ENCODE assay signal across 8 cellular contexts in genomic region chr17:68461122-68461539, GRCh38. TPM values are rescaled to one million over a fixed set of nuclear protein-coding genes. Genes with fewer than 3 reads are reported as not detected.
A peak's percentile ranks its signal among the peaks of the same experiment; 100 is the strongest.
DNase-seq lines count a peak whose midpoint lies in the region; ATAC-seq, FAIRE-seq and TF ChIP-seq lines count a peak whose summit lies in the region.

No MANE protein-coding gene starts in this region.

- peaks cover 7% of the 10 kb centered on the region; the same call in 1 of the 2 replicates for H3K79me2 ChIP-seq in GM12878 (ENCODE audit: control insufficient read depth, insufficient read depth, low read length)

- peak overlapping the region; percentile 81 for H3K4me2 ChIP-seq in GM12878 (ENCODE audit: control insufficient read depth, insufficient read depth)

- DNase-seq in heart right ventricle = no peak
- DNase-seq in left ventricle myocardium superior = no peak
- DNase-seq in NCI-H460 (ENCODE audit: extremely low read depth, low read depth) = peak; percentile 53
- DNase-seq in GM12878 (ENCODE audit: low read depth, low spot score) = no peak
- DNase-seq in kidney glomerular epithelial cell (lab: John Stamatoyannopoulos, UW) = no peak
- DNase-seq in COR-L47 (lab: John Stamatoyannopoulos, UW) = no peak

- H3K36me3 ChIP-seq in heart right ventricle = no peaks in the 10 kb centered on the region
- H3K36me3 ChIP-seq in GM12878 (ENCODE audit: control insufficient read depth in 2 of 2, insufficient read depth in 2 of 2, low read length in 1 of 2) = no peaks in the 10 kb centered on the region
- no peaks in the 10 kb centered on the region for H3K36me3 ChIP-seq in subcutaneous abdominal adipose tissue (ENCODE audit: control insufficient read depth in 5 of 5, insufficient read depth in 5 of 5, low read length in 5 of 5)

- H3K27me3 ChIP-seq in heart right ventricle = no peaks in the 10 kb centered on the region
- H3K27me3 ChIP-seq in GM12878 (replicated peaks in 1 of 2; ENCODE audit: control insufficient read depth in 2 of 2, insufficient read depth in 2 of 2, low read length in 1 of 2) = no peaks in the 10 kb centered on the region
- no peaks in the 10 kb centered on the region for H3K27me3 ChIP-seq in subcutaneous abdominal adipose tissue (ENCODE audit: control insufficient read depth in 5 of 5, insufficient read depth in 4 of 5, low read length in 5 of 5)

- 87 to 89% methylated on average over 1 of the region's 1 CpG for WGBS in heart right ventricle, 2 donors
- WGBS in GM12878 (ENCODE audit: insufficient coverage, insufficient replicate concordance, low lambda C conversion rate, missing lambda C conversion rate) = 88% methylated on average over 1 of the region's 1 CpG

- TF ChIP-seq EP300 in GM12878 (IDR thresholded peaks at IDR 0.05; ENCODE audit: borderline replicate concordance in 1 of 2, control insufficient read depth in 1 of 2, low read depth in 2 of 2, low read length in 2 of 2) = no peak

- CTCF ChIA-PET in GM12878 (lab: Yijun Ruan, JAX) = interaction anchor here (0.6 to 10.9 kb wide), 15 partner anchors 10 to 610 kb away, joined by 3 to 222 read pairs (median 6); partner anchors contain the start of gene ARSG

- H3K4me3 ChIP-seq in heart right ventricle (no peak overlapping the region), GM12878 (peak overlapping the region; percentile 27; the same call in 1 of the 2 replicates), subcutaneous abdominal adipose tissue (ENCODE audit: low read depth in 1 of 5, low read length in 5 of 5) (no peak overlapping the region)

- in situ Hi-C loops in GM12878 (cut with MboI) = loop anchor here (10.0 kb wide), 1 partner anchor 496 kb away; no protein-coding TSS in a partner anchor

- no peak for TF ChIP-seq RAD21 in GM12878 (IDR thresholded peaks at IDR 0.05; ENCODE audit: insufficient read depth, low read depth, low read length)

- POLR2A ChIA-PET in GM12878 (lab: Charles Lee) = interaction anchor here (1.0 to 5.6 kb wide), 9 partner anchors 23 to 280 kb away, joined by 3 to 55 read pairs (median 7); partner anchors contain the start of genes AMZ2, ARSG and SLC16A6

- ATAC-seq in heart right ventricle = no peak
- ATAC-seq in left ventricle myocardium superior = no peak
- peak; percentile 8 for ATAC-seq in GM12878
- no peak for ATAC-seq in HG02759 (IDR thresholded peaks at IDR 0.05; ENCODE audit: unreplicated experiment)

- no peak overlapping the region for H3K9ac ChIP-seq in GM12878 (ENCODE audit: control insufficient read depth, insufficient read depth, low read length)
- no peak overlapping the region for H3K9ac ChIP-seq in subcutaneous abdominal adipose tissue (ENCODE audit: low read length in 5 of 5)

- intact Hi-C loops in heart right ventricle (cut with DNase I) = loop anchor here in 8 of 10 donors (5.0 to 10.0 kb wide), 9 partner anchors 134 to 496 kb away; no protein-coding TSS in a partner anchor
- intact Hi-C loops in left ventricle myocardium superior (cut with micrococcal nuclease) = loop anchor here (5.0 to 10.0 kb wide), 2 partner anchors 54 to 289 kb away; partner anchors contain the start of gene PRKAR1A
- intact Hi-C loops in GM12878 (cut with micrococcal nuclease; ENCODE audit: unreplicated experiment) = loop anchor here (5.0 to 10.0 kb wide), 3 partner anchors 259 to 496 kb away; no protein-coding TSS in a partner anchor

- H4K20me1 ChIP-seq in GM12878 (ENCODE audit: control insufficient read depth, insufficient read depth) = no peaks in the 10 kb centered on the region

- no peak for FAIRE-seq in GM12878 (lab: Jason Lieb, UNC)

- no peak overlapping the region; the same call in 1 of the 2 replicates for H2AFZ ChIP-seq in GM12878 (ENCODE audit: control insufficient read depth, low read depth, low read length)

- no peaks in the 10 kb centered on the region for H3K9me3 ChIP-seq in heart right ventricle
- no peaks in the 10 kb centered on the region for H3K9me3 ChIP-seq in GM12878 (replicated peaks; ENCODE audit: control insufficient read depth, insufficient read depth, low read length)
- H3K9me3 ChIP-seq in subcutaneous abdominal adipose tissue (ENCODE audit: control insufficient read depth in 5 of 5, low read length in 5 of 5) = no peaks in the 10 kb centered on the region

- TSS peak; percentile 43 for BruUV-seq in GM12878 (replicated peaks; lab: Mats Ljungman, UMichigan)

- TF ChIP-seq POLR2A in GM12878 (IDR thresholded peaks at IDR 0.05; ENCODE audit: low read depth, low read length) = no peak

- H3K4me1 ChIP-seq in heart right ventricle (peaks cover 0 to 60% (median 33%) of the 10 kb centered on the region in 9 donors), GM12878 (ENCODE audit: control insufficient read depth, insufficient read depth, low read length) (peaks cover 41% of the 10 kb centered on the region), subcutaneous abdominal adipose tissue (ENCODE audit: control insufficient read depth in 5 of 5, insufficient read depth in 5 of 5, low read length in 5 of 5) (peaks cover 3 to 37% (median 37%) of the 10 kb centered on the region in 5 donors)

- RAD21 ChIA-PET in GM12878 (lab: Charles Lee; ENCODE audit: unreplicated experiment) = interaction anchor here (0.5 to 14.6 kb wide), 17 partner anchors 22 to 647 kb away, joined by 3 to 157 read pairs (median 8); partner anchors contain the start of genes AMZ2, ARSG, PRKAR1A and SLC16A6

- SMC1A ChIA-PET in GM12878 (lab: Charles Lee; ENCODE audit: uncharacterized antibody, unreplicated experiment) = interaction anchor here (0.6 to 16.2 kb wide), 15 partner anchors 11 to 289 kb away, joined by 3 to 288 read pairs (median 5); partner anchors contain the start of gene SLC16A6

- TF ChIP-seq CTCF in heart right ventricle (IDR thresholded peaks at IDR 0.05) = no peak
- TF ChIP-seq CTCF in GM12878 (IDR thresholded peaks at IDR 0.05 in 2 of 3, conservative IDR thresholded peaks at IDR 0.05 in 1 of 3; ENCODE audit: control insufficient read depth in 2 of 3, extremely low read depth in 1 of 3, insufficient read depth in 1 of 3, low read depth in 3 of 3, low read length in 3 of 3) = no peak

- H3K27ac ChIP-seq in heart right ventricle = peak overlapping the region; percentile 53 to 99 (median 84)
- H3K27ac ChIP-seq in GM12878 (ENCODE audit: control insufficient read depth, insufficient read depth) = peak overlapping the region; percentile 78
- peak overlapping the region; percentile 66 for H3K27ac ChIP-seq in subcutaneous abdominal adipose tissue (ENCODE audit: low read depth, low read length)

TF ChIP-seq in GM12878, 131 proteins besides CTCF, POLR2A, EP300 and RAD21:
- TF ChIP-seq CREB1 (IDR thresholded peaks at IDR 0.05; ENCODE audit: low read depth) = 0 out of 2 replicates have a peak, but pooled peaks have one; percentile 13
- no peak for TF ChIP-seq ZNF622 (IDR thresholded peaks at IDR 0.05)
- TF ChIP-seq CEBPB (IDR thresholded peaks at IDR 0.05; ENCODE audit: borderline replicate concordance in 1 of 2, low read depth in 2 of 2, low read length in 2 of 2) = peak; percentile 35 to 82; a peak in 1 of 4 replicates

RNA-seq across cellular contexts. Expression of gene WIPI1, which starts 3.8 kb away (rescaled TPM):
- 100 to 1,000 TPM in 7 of 10 donors, 10 to 100 TPM in 3; 58.6 to 201 (median 122) TPM for total RNA-seq in heart right ventricle
- 10 to 100 TPM; 46.6 to 90.4 TPM for polyA plus RNA-seq in heart right ventricle
- total RNA-seq in left ventricle myocardium superior = 66.1 TPM
- total RNA-seq in NCI-H460 (2014; rRNA removed; shearing (Covaris generic)) = 13.8 and 18.7 TPM in 2 replicates
- polyA plus RNA-seq in NCI-H460 (2014; cell fraction: nucleus; rRNA removed) = 13.9 and 16.3 TPM in 2 replicates
- total RNA-seq in GM12878 (2013; cell fraction: nucleolus; rRNA removed) = 19.9 and 25.9 TPM in 2 replicates
- 26.9 and 35.0 TPM in 2 replicates for total RNA-seq in GM12878 (2014; rRNA removed)
- total RNA-seq in GM12878 (2014; rRNA removed; fragmentation: Illumina TruSeq; extraction: Trizol) = 25.5 and 26.8 TPM in 2 replicates
- total RNA-seq in GM12878 (2021) = 23.9 and 24.2 TPM in 2 replicates
- polyA plus RNA-seq in GM12878 (2011; ENCODE audit: low read depth) = 16.3 TPM
- polyA plus RNA-seq in GM12878 (2011; rRNA removed) = 11.1 and 11.7 TPM in 2 replicates
- 12.0 and 13.2 TPM in 2 replicates for polyA plus RNA-seq in GM12878 (2011; cell fraction: cytosol; rRNA removed)
- 10.7 and 12.1 TPM in 2 replicates for polyA plus RNA-seq in GM12878 (2011; cell fraction: nucleus; rRNA removed)
- 21.1 and 24.4 TPM in 2 replicates for polyA plus RNA-seq in GM12878 (2012)
- 28.8 and 34.6 TPM in 2 replicates for polyA plus RNA-seq in GM12878 (2014; fragmentation: Illumina TruSeq; extraction: Trizol)
- polyA plus RNA-seq in GM12878 (2014; fragmentation: Nextera tagmentation; extraction: Ambion mirVana) = 1 to 10 TPM; 6.5 to 7.1 TPM
- 26.0 and 37.7 TPM in 2 replicates for polyA plus RNA-seq in GM12878 (2014; rRNA removed)
- 10 to 100 TPM; 39.1 to 44.5 TPM for polyA plus RNA-seq in GM12878 (2016; fragmentation: Nextera tagmentation; extraction: Ambion mirVana)
- polyA minus RNA-seq in GM12878 (2011; rRNA and poly(A)+ RNA removed) = 13.0 and 14.8 TPM in 2 replicates
- polyA minus RNA-seq in GM12878 (2011; cell fraction: cytosol; rRNA and poly(A)+ RNA removed) = 3.6 and 5.4 TPM in 2 replicates
- polyA minus RNA-seq in GM12878 (2011; cell fraction: nucleus; rRNA and poly(A)+ RNA removed) = 6.2 and 8.6 TPM in 2 replicates

RNA-seq across cellular contexts. Expression of gene PRKAR1A, which starts 51.1 kb away (rescaled TPM):
- total RNA-seq in heart right ventricle = 1,000 to 10,000 TPM in 5 of 10 donors, 100 to 1,000 TPM in 5; 609 to 1,378 (median 974) TPM
- polyA plus RNA-seq in heart right ventricle = 100 to 1,000 TPM; 170 to 489 TPM
- total RNA-seq in left ventricle myocardium superior = 599 TPM
- total RNA-seq in NCI-H460 (2014; rRNA removed; shearing (Covaris generic)) = 397 and 413 TPM in 2 replicates
- polyA plus RNA-seq in NCI-H460 (2014; cell fraction: nucleus; rRNA removed) = 273 and 471 TPM in 2 replicates
- total RNA-seq in GM12878 (2013; cell fraction: nucleolus; rRNA removed) = 213 and 214 TPM in 2 replicates
- total RNA-seq in GM12878 (2014; rRNA removed) = 91.0 and 130 TPM in 2 replicates
- total RNA-seq in GM12878 (2014; rRNA removed; fragmentation: Illumina TruSeq; extraction: Trizol) = 129 and 130 TPM in 2 replicates
- total RNA-seq in GM12878 (2021) = 164 and 167 TPM in 2 replicates
- 57.5 TPM for polyA plus RNA-seq in GM12878 (2011; ENCODE audit: low read depth)
- 196 and 292 TPM in 2 replicates for polyA plus RNA-seq in GM12878 (2011; rRNA removed)
- 114 and 138 TPM in 2 replicates for polyA plus RNA-seq in GM12878 (2011; cell fraction: cytosol; rRNA removed)
- 115 and 132 TPM in 2 replicates for polyA plus RNA-seq in GM12878 (2011; cell fraction: nucleus; rRNA removed)
- polyA plus RNA-seq in GM12878 (2012) = 89.6 and 124 TPM in 2 replicates
- polyA plus RNA-seq in GM12878 (2014; fragmentation: Illumina TruSeq; extraction: Trizol) = 120 and 143 TPM in 2 replicates
- 10 to 100 TPM; 29.1 to 35.6 TPM for polyA plus RNA-seq in GM12878 (2014; fragmentation: Nextera tagmentation; extraction: Ambion mirVana)
- 111 and 112 TPM in 2 replicates for polyA plus RNA-seq in GM12878 (2014; rRNA removed)
- polyA plus RNA-seq in GM12878 (2016; fragmentation: Nextera tagmentation; extraction: Ambion mirVana) = 100 to 1,000 TPM; 191 to 200 TPM
- 160 and 210 TPM in 2 replicates for polyA minus RNA-seq in GM12878 (2011; rRNA and poly(A)+ RNA removed)
- polyA minus RNA-seq in GM12878 (2011; cell fraction: cytosol; rRNA and poly(A)+ RNA removed) = 143 and 148 TPM in 2 replicates
- polyA minus RNA-seq in GM12878 (2011; cell fraction: nucleus; rRNA and poly(A)+ RNA removed) = 135 and 198 TPM in 2 replicates
